Comparison of ENCODE assay signal across 9 cellular contexts in genomic region chr1:208086116-208086515, GRCh38.
DNase-seq lines count a peak whose midpoint lies in the region; ATAC-seq and TF ChIP-seq lines count a peak whose summit lies in the region.
"Had no signal": no experiment of that assay in that cellular context is flagged by ENCODE, and none has a peak within 500 bp of the region (broad histone marks: within the 10 kb centered on the region; RNA-seq: fewer than 3 reads in every experiment).

No MANE protein-coding gene starts in this region.

- intact Hi-C loops in activated naive CD4-positive, alpha-beta T cell treated with anti-CD3 and anti-CD28 coated beads for 36 hours (cut with micrococcal nuclease): loop anchor here (2.0 to 5.0 kb wide), 3 partner anchors 159 to 259 kb away; partner anchors contain the start of gene PLXNA2

- H3K36me3 ChIP-seq in tibial nerve: no peaks in the 10 kb centered on the region

- H3K4me3 ChIP-seq in tibial nerve: peak overlapping the region; percentile 5 to 38 (median 22)

- 26 to 34% methylated on average over 2 of the region's 2 CpGs for WGBS in tibial nerve, 2 donors

- H3K27ac ChIP-seq in tibial nerve: peak overlapping the region; percentile 53 to 93 (median 73)

- no peak for DNase-seq in activated naive CD4-positive, alpha-beta T cell treated with anti-CD3 and anti-CD28 coated beads for 36 hours
- no peak for DNase-seq in activated naive CD4-positive, alpha-beta T cell treated with Interleukin-2 at 50 U/mL for 16 hours
- DNase-seq in kidney tubule cell (ENCODE audit: low spot score) (peak; percentile 32), tibial nerve (ENCODE audit: low spot score in 2 of 2) (no peak), HK-2 (ENCODE audit: unreplicated experiment) (no peak)
- no peak for DNase-seq in activated CD4-positive, alpha-beta T cell treated with anti-CD3 and anti-CD28 coated beads for 1 hour

- peak overlapping the region; percentile 70 for H3K4me3 Mint-ChIP-seq in activated naive CD4-positive, alpha-beta T cell treated with anti-CD3 and anti-CD28 coated beads for 36 hours
- peak overlapping the region; percentile 75 for H3K4me3 Mint-ChIP-seq in activated naive CD8-positive, alpha-beta T cell
- H3K4me3 Mint-ChIP-seq: WTC11 had no signal

- TF ChIP-seq POLR2A in tibial nerve (IDR thresholded peaks at IDR 0.05): no peak

- CTCF ChIA-PET in activated naive CD4-positive, alpha-beta T cell treated with anti-CD3 and anti-CD28 coated beads for 36 hours (lab: Charles Lee): interaction anchor here (0.6 to 3.7 kb wide), 5 partner anchors 45 to 1600 kb away, joined by 3 to 21 read pairs (median 3); partner anchors contain the start of gene PLXNA2

- no peaks in the 10 kb centered on the region for H3K27me3 ChIP-seq in tibial nerve

- no peak for TF ChIP-seq EP300 in tibial nerve (IDR thresholded peaks at IDR 0.05)

- peaks cover 0 to 69% (median 15%) of the 10 kb centered on the region in 4 donors for H3K4me1 ChIP-seq in tibial nerve

- no peaks in the 10 kb centered on the region for H3K9me3 ChIP-seq in tibial nerve

- H3K27ac Mint-ChIP-seq in activated naive CD4-positive, alpha-beta T cell treated with anti-CD3 and anti-CD28 coated beads for 36 hours: peak overlapping the region; percentile 77
- peak overlapping the region; percentile 85 for H3K27ac Mint-ChIP-seq in activated naive CD8-positive, alpha-beta T cell
- H3K27ac Mint-ChIP-seq: WTC11 had no signal

- no peaks in the 10 kb centered on the region for H3K9me3 Mint-ChIP-seq in activated naive CD4-positive, alpha-beta T cell treated with anti-CD3 and anti-CD28 coated beads for 36 hours
- no peaks in the 10 kb centered on the region for H3K9me3 Mint-ChIP-seq in activated naive CD8-positive, alpha-beta T cell (ENCODE audit: low read depth)
- H3K9me3 Mint-ChIP-seq: WTC11 had no signal

- no peak for ATAC-seq in HG03432 (IDR thresholded peaks at IDR 0.05; ENCODE audit: unreplicated experiment)
- ATAC-seq: WTC11 had no signal

- H3K36me3 Mint-ChIP-seq in activated naive CD4-positive, alpha-beta T cell treated with anti-CD3 and anti-CD28 coated beads for 36 hours (ENCODE audit: low read depth): no peaks in the 10 kb centered on the region
- H3K36me3 Mint-ChIP-seq in activated naive CD8-positive, alpha-beta T cell: no peaks in the 10 kb centered on the region
- H3K36me3 Mint-ChIP-seq: WTC11 had no signal

- no peak for TF ChIP-seq CTCF in tibial nerve (IDR thresholded peaks at IDR 0.05)

- peaks cover 28% of the 10 kb centered on the region for H3K4me1 Mint-ChIP-seq in activated naive CD4-positive, alpha-beta T cell treated with anti-CD3 and anti-CD28 coated beads for 36 hours (ENCODE audit: low read depth)
- H3K4me1 Mint-ChIP-seq in activated naive CD8-positive, alpha-beta T cell (ENCODE audit: low read depth): peaks cover 21% of the 10 kb centered on the region

- no peaks in the 10 kb centered on the region for H3K27me3 Mint-ChIP-seq in activated naive CD4-positive, alpha-beta T cell treated with anti-CD3 and anti-CD28 coated beads for 36 hours (ENCODE audit: low read depth)
- H3K27me3 Mint-ChIP-seq in activated naive CD8-positive, alpha-beta T cell: no peaks in the 10 kb centered on the region
